Comparison of ENCODE assay signal across 6 cellular contexts in genomic region chr1:202062636-202063035, GRCh38. TPM values are rescaled to one million over a fixed set of nuclear protein-coding genes. Genes with fewer than 3 reads are reported as not detected.
A peak's percentile ranks its signal among the peaks of the same experiment; 100 is the strongest.
DNase-seq lines count a peak whose midpoint lies in the region; ATAC-seq, FAIRE-seq and TF ChIP-seq lines count a peak whose summit lies in the region.
"Not testable (repeated sequence)": the region's sequence is repeated elsewhere in the genome, so short reads cannot be mapped to it uniquely, and the experiment has no call there.

No MANE protein-coding gene starts in this region.

- H3K23ac ChIP-seq in H1 (ENCODE audit: insufficient read length); mesenchymal stem cell (ENCODE audit: low read length in 2 of 2): not testable (repeated sequence)

- H3F3A ChIP-seq in PC-3 (ENCODE audit: low read length, unreplicated experiment), result not testable (repeated sequence)

- TF ChIP-seq POLR2A in H1 (IDR thresholded peaks at IDR 0.05; ENCODE audit: control extremely low read depth in 1 of 2, low read depth in 2 of 2, low read length in 2 of 2), result not testable (repeated sequence)

- H4K91ac ChIP-seq in H1 (replicated peaks; ENCODE audit: insufficient read length, low read length), result peak overlapping the region; percentile 17
- H4K91ac ChIP-seq in mesenchymal stem cell (ENCODE audit: low read length), result not testable (repeated sequence)

- not testable (repeated sequence) for FAIRE-seq in H1 (lab: Jason Lieb, UNC)

- BruUV-seq in Calu3 (replicated peaks; lab: Mats Ljungman, UMichigan); PC-3 (replicated peaks; lab: Mats Ljungman, UMichigan): not testable (repeated sequence)

- H4K20me1 ChIP-seq in PC-3 (ENCODE audit: low read length); H1 (replicated peaks in 1 of 2; ENCODE audit: control insufficient read depth in 1 of 2, insufficient read depth in 2 of 2, low read length in 2 of 2): not testable (repeated sequence)

- peaks cover 45% of the 10 kb centered on the region for H3K4me1 Mint-ChIP-seq in Calu3 (ENCODE audit: low read depth, unreplicated experiment)

- H3K4ac ChIP-seq in H1 (replicated peaks; ENCODE audit: insufficient read length, low read depth, low read length); mesenchymal stem cell (ENCODE audit: low read depth in 1 of 2, low read length in 2 of 2): not testable (repeated sequence)

- not testable (repeated sequence) for H3K27me3 ChIP-seq in PC-3 (ENCODE audit: low read length); WERI-Rb-1 (ENCODE audit: insufficient read depth, low read depth, severe bottlenecking); H1 (replicated peaks in 1 of 4; ENCODE audit: control insufficient read depth in 3 of 4, extremely low read depth in 1 of 4, insufficient read depth in 3 of 4, low read length in 3 of 4)
- H3K27me3 ChIP-seq in mesenchymal stem cell (ENCODE audit: control insufficient read depth in 1 of 2, insufficient read depth in 1 of 2, low read length in 2 of 2), result peaks cover 0 to 10% of the 10 kb centered on the region in 2 experiments

- H2AK5ac ChIP-seq in H1 (ENCODE audit: low read depth, low read length), result not testable (repeated sequence)
- H2AK5ac ChIP-seq in mesenchymal stem cell (ENCODE audit: low read length, severe bottlenecking), result peak overlapping the region; percentile 51

- TF ChIP-seq RAD21 in H1 (IDR thresholded peaks at IDR 0.05 in 1 of 2, conservative IDR thresholded peaks at IDR 0.05 in 1 of 2; ENCODE audit: low read depth in 2 of 2, low read length in 2 of 2), result not testable (repeated sequence)

- peaks cover 14% of the 10 kb centered on the region for H3K36me3 Mint-ChIP-seq in Calu3 (ENCODE audit: insufficient read depth, unreplicated experiment)

- not testable (repeated sequence) for H2BK15ac ChIP-seq in H1 (ENCODE audit: low read length); mesenchymal stem cell (ENCODE audit: low read depth, poor library complexity, severe bottlenecking)

- TF ChIP-seq CTCF in Calu3 (IDR thresholded peaks at IDR 0.05; ENCODE audit: unreplicated experiment); HEK293 (tag by site-specific recombination; IDR thresholded peaks at IDR 0.05); PC-3 (conservative IDR thresholded peaks at IDR 0.05; ENCODE audit: low read depth, low read length); WERI-Rb-1 (IDR thresholded peaks at IDR 0.05; ENCODE audit: low read depth, low read length); H1 (IDR thresholded peaks at IDR 0.05; ENCODE audit: control extremely low read depth in 1 of 3, insufficient read depth in 1 of 3, low read depth in 1 of 3, low read length in 3 of 3): not testable (repeated sequence)

- not testable (repeated sequence) for H4K5ac ChIP-seq in H1 (ENCODE audit: insufficient read length, low read depth, low read length)

- H3K4me1 ChIP-seq in HEK293 (ENCODE audit: control insufficient read depth, insufficient read depth, low read length); H1 (replicated peaks in 1 of 4; ENCODE audit: control insufficient read depth in 3 of 4, insufficient read depth in 4 of 4, low read length in 3 of 4): not testable (repeated sequence)
- peaks cover 30% of the 10 kb centered on the region for H3K4me1 ChIP-seq in PC-3 (ENCODE audit: insufficient read depth, low read length)
- peaks cover 14% of the 10 kb centered on the region for H3K4me1 ChIP-seq in mesenchymal stem cell (ENCODE audit: control insufficient read depth, insufficient read depth, low read depth, low read length)

- H4K8ac ChIP-seq in H1 (ENCODE audit: extremely low read depth, insufficient read depth, low read length); mesenchymal stem cell (ENCODE audit: low read length): not testable (repeated sequence)

- not testable (repeated sequence) for H3K9me3 Mint-ChIP-seq in Calu3 (ENCODE audit: low read depth, unreplicated experiment)

- not testable (repeated sequence) for H3K14ac ChIP-seq in H1 (ENCODE audit: insufficient read length); mesenchymal stem cell (ENCODE audit: low read length in 2 of 2)

- H3K4me2 ChIP-seq in PC-3 (ENCODE audit: low read length); H1 (ENCODE audit: insufficient read depth in 1 of 2, low read depth in 2 of 2, low read length in 2 of 2); mesenchymal stem cell (ENCODE audit: low read length, poor library complexity, severe bottlenecking): not testable (repeated sequence)

- not testable (repeated sequence) for H3K23me2 ChIP-seq in H1 (ENCODE audit: low read depth, low read length)

- H3K4me3 Mint-ChIP-seq in Calu3 (ENCODE audit: low read depth, unreplicated experiment), result not testable (repeated sequence)

- not testable (repeated sequence) for H3K79me2 ChIP-seq in PC-3 (ENCODE audit: low read length); H1 (ENCODE audit: control insufficient read depth in 1 of 2, insufficient read depth in 2 of 2, low read length in 2 of 2)

- intact Hi-C loops in Calu3 (cut with micrococcal nuclease; ENCODE audit: unreplicated experiment); PC-3 (cut with micrococcal nuclease): not testable (repeated sequence)

- not testable (repeated sequence) for H3K79me1 ChIP-seq in H1 (ENCODE audit: low read depth, low read length); mesenchymal stem cell (replicated peaks; ENCODE audit: low read length, poor library complexity, severe bottlenecking)

- not testable (repeated sequence) for H3K27ac ChIP-seq in HEK293 (ENCODE audit: extremely low read depth, low read depth, low read length); H1 (ENCODE audit: low read depth, low read length); mesenchymal stem cell (ENCODE audit: low read length, poor library complexity, severe bottlenecking)
- H3K27ac ChIP-seq in PC-3 (ENCODE audit: low read length) (peak overlapping the region; percentile 37), WERI-Rb-1 (peak overlapping the region; percentile 23; the same call in 1 of the 2 replicates)

- H2BK120ac ChIP-seq in H1 (replicated peaks; ENCODE audit: low read depth, low read length); mesenchymal stem cell (ENCODE audit: low read depth, low read length): not testable (repeated sequence)

- not testable (repeated sequence) for H2AFZ ChIP-seq in PC-3 (ENCODE audit: low read length); H1 (ENCODE audit: low read length); mesenchymal stem cell (ENCODE audit: low read depth, low read length)

- 94% methylated on average over 7 of the region's 7 CpGs; no CpG with 5 or more reads in 1 of the 2 experiments for WGBS in H1 (ENCODE audit: extremely low coverage in 1 of 2, insufficient coverage in 1 of 2, insufficient read length in 1 of 2, insufficient replicate concordance in 2 of 2, low coverage in 1 of 2, low lambda C conversion rate in 2 of 2, missing lambda C conversion rate in 1 of 2), 2 experiments
- 97% methylated on average over 7 of the region's 7 CpGs for WGBS in mesenchymal stem cell

- not testable (repeated sequence) for DNase-seq in Calu3; PC-3; WERI-Rb-1; H1 (ENCODE audit: low read depth in 1 of 2, low spot score in 2 of 2); mesenchymal stem cell

- H3K18ac ChIP-seq in H1 (ENCODE audit: extremely low read depth, low read length), result not testable (repeated sequence)
- H3K18ac ChIP-seq in mesenchymal stem cell (ENCODE audit: low read depth in 1 of 2, low read length in 2 of 2), result peak overlapping the region in 1 of 2 experiments; percentile 14

- H3K56ac ChIP-seq in H1 (replicated peaks; ENCODE audit: insufficient read length, low read depth, low read length), result not testable (repeated sequence)

- ATAC-seq in PC-3, result not testable (repeated sequence)

- CTCF ChIA-PET in Calu3 (lab: Charles Lee) (interaction anchor here (0.6 to 1.1 kb wide), 4 partner anchors 15 to 52 kb away, joined by 3 read pairs; partner anchors contain the start of gene ELF3), HEK293 (lab: Yijun Ruan, JAX) (interaction anchor here (0.6 kb wide), 1 partner anchor 179 kb away, joined by 3 read pairs; no protein-coding TSS in a partner anchor), PC-3 (lab: Charles Lee) (interaction anchor here (0.6 to 0.7 kb wide), 2 partner anchors 40 to 185 kb away, joined by 3 to 4 read pairs; no protein-coding TSS in a partner anchor), H1 (lab: Charles Lee; ENCODE audit: partially characterized antibody) (interaction anchor here (0.9 to 1.6 kb wide), 4 partner anchors 56 to 92 kb away, joined by 3 to 8 read pairs (median 4); no protein-coding TSS in a partner anchor)

- H3K27me3 Mint-ChIP-seq in Calu3 (ENCODE audit: unreplicated experiment), result not testable (repeated sequence)

- H2BK12ac ChIP-seq in H1 (ENCODE audit: low read depth, low read length), result not testable (repeated sequence)
- H2BK12ac ChIP-seq in mesenchymal stem cell (ENCODE audit: low read length in 2 of 2), result peak overlapping the region in 1 of 2 experiments; percentile 77

- H3K36me3 ChIP-seq in HEK293 (ENCODE audit: control insufficient read depth in 2 of 2, insufficient read depth in 1 of 2, low read length in 2 of 2); PC-3 (ENCODE audit: low read depth, low read length); WERI-Rb-1; H1 (ENCODE audit: control insufficient read depth in 2 of 4, insufficient read depth in 4 of 4, low read length in 3 of 4); mesenchymal stem cell (ENCODE audit: control insufficient read depth in 1 of 2, insufficient read depth in 2 of 2, low read depth in 1 of 2, low read length in 2 of 2): not testable (repeated sequence)

- H2BK5ac ChIP-seq in H1 (ENCODE audit: low read depth, low read length); mesenchymal stem cell (ENCODE audit: low read depth, low read length, poor library complexity, severe bottlenecking): not testable (repeated sequence)

- not testable (repeated sequence) for H2BK20ac ChIP-seq in H1 (ENCODE audit: low read length)

- peak overlapping the region; percentile 55 for H3K27ac Mint-ChIP-seq in Calu3 (ENCODE audit: unreplicated experiment)

- POLR2A ChIA-PET in HEK293 (lab: Yijun Ruan, JAX), result not testable (repeated sequence)
- POLR2A ChIA-PET in PC-3 (lab: Charles Lee; ENCODE audit: unreplicated experiment), result interaction anchor here (0.6 to 1.1 kb wide), 2 partner anchors 53 to 56 kb away, joined by 4 to 9 read pairs; partner anchors contain the start of gene ELF3
- POLR2A ChIA-PET in H1 (lab: Charles Lee; ENCODE audit: partially characterized antibody), result interaction anchor here (0.8 to 1.0 kb wide), 2 partner anchors 12 to 52 kb away, joined by 3 to 5 read pairs; partner anchors contain the start of gene ELF3

- H3K9ac ChIP-seq in PC-3 (ENCODE audit: low read length); H1 (replicated peaks in 1 of 4; ENCODE audit: extremely low read depth in 1 of 4, low read depth in 3 of 4, low read length in 3 of 4); mesenchymal stem cell (ENCODE audit: low read length): not testable (repeated sequence)

- H3K9me2 ChIP-seq in PC-3 (replicated peaks; ENCODE audit: low read length), result not testable (repeated sequence)

- H3K4me3 ChIP-seq in HEK293 (ENCODE audit: low read depth, low read length); PC-3 (ENCODE audit: low read length); WERI-Rb-1 (ENCODE audit: low read depth, low read length); H1 (ENCODE audit: extremely low read depth in 1 of 4, insufficient read depth in 2 of 4, low read depth in 3 of 4, low read length in 4 of 4); mesenchymal stem cell (ENCODE audit: insufficient read depth in 1 of 2, low read depth in 1 of 2, low read length in 2 of 2): not testable (repeated sequence)

- H3K9me3 ChIP-seq in HEK293 (ENCODE audit: control insufficient read depth, insufficient read depth, low read depth, low read length); PC-3 (ENCODE audit: low read length); WERI-Rb-1 (ENCODE audit: severe bottlenecking); H1 (ENCODE audit: insufficient read depth in 2 of 2, low read depth in 1 of 2, low read length in 1 of 2); mesenchymal stem cell (ENCODE audit: control insufficient read depth, low read length): not testable (repeated sequence)

- TF ChIP-seq EP300 in H1 (IDR thresholded peaks at IDR 0.05; ENCODE audit: borderline replicate concordance in 1 of 2, low read depth in 2 of 2, low read length in 2 of 2), result not testable (repeated sequence)

RNA-seq across cellular contexts. Expression of gene ELF3, which starts 52.2 kb away (rescaled TPM):
- total RNA-seq in Calu3 (2022), result 830 and 907 TPM in 2 replicates
- 399 and 460 TPM in 2 replicates for total RNA-seq in PC-3 (2014; rRNA removed)
- total RNA-seq in H1 (2021; fragmentation: NEBNext Ultra II Directional; extraction: Animal tissue kit (Norgen Biotek cat#: 25700)), result 15.6 and 17.3 TPM in 2 replicates
- polyA plus RNA-seq in H1 (2011; rRNA removed), result 25.0 and 32.0 TPM in 2 replicates
- 28.5 TPM for polyA plus RNA-seq in H1 (2011; cell fraction: cytosol; rRNA removed)
- 67.2 TPM for polyA plus RNA-seq in H1 (2011; cell fraction: nucleus; rRNA removed)
- 19.0 to 24.5 TPM (median 23.7 TPM) in 4 replicates for polyA plus RNA-seq in H1 (2012, experiment 1 of 2)
- 23.1 TPM for polyA plus RNA-seq in H1 (2012, experiment 2 of 2)
- polyA plus RNA-seq in H1 (2013, experiment 1 of 2), result 3.6 TPM
- 3.4 TPM for polyA plus RNA-seq in H1 (2013, experiment 2 of 2)
- 34.1 and 39.4 TPM in 2 replicates for polyA minus RNA-seq in H1 (2011; rRNA and poly(A)+ RNA removed)
- 26.3 TPM for polyA minus RNA-seq in H1 (2011; cell fraction: cytosol; rRNA and poly(A)+ RNA removed)
- polyA minus RNA-seq in H1 (2011; cell fraction: nucleus; rRNA and poly(A)+ RNA removed), result 37.4 TPM
- 0.04 TPM for polyA plus RNA-seq in mesenchymal stem cell (2013, experiment 1 of 2)
- polyA plus RNA-seq in mesenchymal stem cell (2013, experiment 2 of 2), result 0.07 TPM

Comparison
In these comparisons a context has a peak if more than half of its experiments do, and no peak if none do; other contexts are left out.
1. RNA of gene ELF3, which starts 52.2 kb away (total RNA-seq): 830 to 907 TPM in Calu3 and 399 to 460 TPM in PC-3; 15.6 to 17.3 TPM in H1; every median in the first group is over 10 times any median in the second.